1 cellular context compared by ENCODE assay signal in genomic region chr4:101188906-101189305, GRCh38.
A peak's percentile ranks its signal among the peaks of the same experiment; 100 is the strongest.
TF ChIP-seq lines count a peak whose summit lies in the region.

No MANE protein-coding gene starts in this region.

TF ChIP-seq in HepG2, 621 proteins besides CTCF, POLR2A, EP300 and RAD21 (continued from another document):
- TF ChIP-seq ZNF234 (CRISPR knock-in tag; conservative IDR thresholded peaks at IDR 0.05) (no peak), ZNF317 (CRISPR knock-in tag; IDR thresholded peaks at IDR 0.05) (no peak), SP4 (CRISPR knock-in tag; IDR thresholded peaks at IDR 0.05) (no peak), SOX13 (IDR thresholded peaks at IDR 0.05) (no peak), SOX13 (CRISPR knock-in tag; conservative IDR thresholded peaks at IDR 0.05 in 1 of 2, IDR thresholded peaks at IDR 0.05 in 1 of 2) (peak in 1 of 2 experiments; percentile 51; a peak in 1 of 4 replicates), ZNF550 (CRISPR knock-in tag; IDR thresholded peaks at IDR 0.05; ENCODE audit: borderline replicate concordance) (no peak), ASH2L (IDR thresholded peaks at IDR 0.05; ENCODE audit: insufficient read length, low read depth, low read length) (no peak), ZNF232 (CRISPR knock-in tag; IDR thresholded peaks at IDR 0.05; ENCODE audit: borderline replicate concordance) (no peak), IKZF1 (IDR thresholded peaks at IDR 0.05) (no peak), ONECUT2 (CRISPR knock-in tag; IDR thresholded peaks at IDR 0.05) (peak; percentile 91), HDAC6 (IDR thresholded peaks at IDR 0.05; ENCODE audit: low read depth, low read length) (no peak), MAF1 (CRISPR knock-in tag; IDR thresholded peaks at IDR 0.05; ENCODE audit: borderline replicate concordance) (no peak), ZNF264 (CRISPR knock-in tag; IDR thresholded peaks at IDR 0.05) (no peak), ZNF333 (CRISPR knock-in tag; IDR thresholded peaks at IDR 0.05; ENCODE audit: borderline replicate concordance) (no peak), BCL6 (CRISPR knock-in tag; IDR thresholded peaks at IDR 0.05) (peak; percentile 36; the same call in 1 of the 2 replicates), TBP (CRISPR knock-in tag; IDR thresholded peaks at IDR 0.05) (no peak), ZNF672 (CRISPR knock-in tag; IDR thresholded peaks at IDR 0.05) (no peak), KMT2A (CRISPR knock-in tag; IDR thresholded peaks at IDR 0.05) (no peak), PCBP2 (optimal IDR thresholded peaks at IDR 0.05; ENCODE audit: low read depth, low read length, poor library complexity, severe bottlenecking) (no peak), ZNF281 (CRISPR knock-in tag; IDR thresholded peaks at IDR 0.05; ENCODE audit: borderline replicate concordance) (no peak), FOXP4 (CRISPR knock-in tag; IDR thresholded peaks at IDR 0.05) (peak; percentile 60), NFE2L1 (CRISPR knock-in tag; IDR thresholded peaks at IDR 0.05; ENCODE audit: borderline replicate concordance) (no peak), RXRB (CRISPR knock-in tag; IDR thresholded peaks at IDR 0.05; ENCODE audit: borderline replicate concordance) (peak; percentile 33; the same call in 1 of the 2 replicates), HNRNPH1 (optimal IDR thresholded peaks at IDR 0.05; ENCODE audit: low read depth, low read length) (no peak), ARID5B (CRISPR knock-in tag; IDR thresholded peaks at IDR 0.05) (peak; percentile 79), YY1 (IDR thresholded peaks at IDR 0.05; ENCODE audit: insufficient read depth, insufficient replicate concordance, low read depth, low read length) (no peak), ZNF383 (CRISPR knock-in tag; IDR thresholded peaks at IDR 0.05; ENCODE audit: borderline replicate concordance) (no peak), HOXA3 (CRISPR knock-in tag; IDR thresholded peaks at IDR 0.05) (no peak), HNF4A (CRISPR knock-in tag; IDR thresholded peaks at IDR 0.05) (no peak), MAFF (IDR thresholded peaks at IDR 0.05; ENCODE audit: low read depth, low read length) (no peak), GTF2F1 (IDR thresholded peaks at IDR 0.05; ENCODE audit: low read length) (no peak), ZBTB4 (CRISPR knock-in tag; IDR thresholded peaks at IDR 0.05; ENCODE audit: borderline replicate concordance) (no peak), ZNF616 (CRISPR knock-in tag; IDR thresholded peaks at IDR 0.05; ENCODE audit: low read depth) (no peak), MBD4 (IDR thresholded peaks at IDR 0.05; ENCODE audit: borderline replicate concordance, low read length) (no peak; the same call in 1 of the 2 replicates), REPIN1 (CRISPR knock-in tag; IDR thresholded peaks at IDR 0.05; ENCODE audit: borderline replicate concordance, low read depth) (no peak), ZFP1 (CRISPR knock-in tag; IDR thresholded peaks at IDR 0.05) (no peak)
